ENCODE assay signal across 36 cellular contexts in genomic region chr4:182903013-182903412, GRCh38.
"Had no signal": no experiment of that assay in that cellular context is flagged by ENCODE, and none has a peak within 500 bp of the region (broad histone marks: within the 10 kb centered on the region; RNA-seq: fewer than 3 reads in every experiment).

No MANE protein-coding gene starts in this region.

- H3K27me3 ChIP-seq: brain microvascular endothelial cell, Peyer's patch, SJSA1 had no signal

- H3K4me3 ChIP-seq: K562, Peyer's patch, SJSA1 had no signal

- H3K9me3 Mint-ChIP-seq: activated CD4-positive, alpha-beta memory T cell treated with anti-CD3 and anti-CD28 coated beads, Interleukin-2, amount 10 ng/mL, durations not matched to agents 7 days and 5 days; activated naive CD4-positive, alpha-beta T cell treated with anti-CD3 and anti-CD28 coated beads, Interleukin-2, amount 10 ng/mL, durations not matched to agents 7 days and 5 days had no signal

- H3K9ac ChIP-seq: SK-N-SH had no signal

- H3K27ac ChIP-seq: brain microvascular endothelial cell, Peyer's patch, SJSA1, VCaP had no signal

- H3K9me3 ChIP-seq: Peyer's patch, SJSA1, SK-N-SH had no signal

- DNase-seq: activated CD4-positive, alpha-beta memory T cell treated with anti-CD3 and anti-CD28 coated beads, Interleukin-2, amount 10 ng/mL, durations not matched to agents 7 days and 5 days; activated CD4-positive, alpha-beta T cell treated with anti-CD3 and anti-CD28 coated beads for 1 hour; activated CD4-positive, alpha-beta T cell treated with anti-CD3 and anti-CD28 coated beads for 48 hours; activated CD4-positive, CD25-positive, alpha-beta regulatory T cell; activated CD8-positive, alpha-beta memory T cell treated with anti-CD3 and anti-CD28 coated beads for 24 hours; activated CD8-positive, alpha-beta memory T cell treated with anti-CD3 and anti-CD28 coated beads, Interleukin-2, amount 10 ng/mL, durations not matched to agents 7 days and 5 days; activated CD8-positive, alpha-beta memory T cell treated with anti-CD3 and anti-CD28 coated beads, Interleukin-2, amount 50 U/mL, for 48 hours; activated effector memory CD4-positive, alpha-beta T cell treated with Interleukin-2 at 50 U/mL for 16 hours; activated naive CD4-positive, alpha-beta T cell treated with anti-CD3 and anti-CD28 coated beads, Interleukin-2, amount 10 ng/mL, durations not matched to agents 7 days and 5 days; amniotic stem cell; aorta; brain microvascular endothelial cell; central memory CD4-positive, alpha-beta T cell; Karpas-422; NCI-H1092; NCI-H1417; NCI-H146; NCI-H187; NCI-H2029 treated with DMSO at 0.1 percent for 48 hours; NCI-H2107; NCI-H2171; NCI-H510A; NCI-H526; NCI-H748 treated with DMSO at 0.1 percent for 48 hours; NK-92 treated with Interleukin-12 subunit alpha and Interleukin-12 subunit beta, amount 100 ng/mL, for 24 hours; PC-3; Peyer's patch; RPMI8226; SHP77 treated with DMSO at 0.1 percent for 48 hours; SK-N-SH; T-helper 2 cell; T-helper 9 cell had no signal

- H3K4me2 ChIP-seq: SK-N-SH had no signal

- H3K27me3 Mint-ChIP-seq: activated CD4-positive, alpha-beta memory T cell treated with anti-CD3 and anti-CD28 coated beads, Interleukin-2, amount 10 ng/mL, durations not matched to agents 7 days and 5 days; activated CD8-positive, alpha-beta memory T cell treated with anti-CD3 and anti-CD28 coated beads, Interleukin-2, amount 10 ng/mL, durations not matched to agents 7 days and 5 days; activated naive CD4-positive, alpha-beta T cell treated with anti-CD3 and anti-CD28 coated beads, Interleukin-2, amount 10 ng/mL, durations not matched to agents 7 days and 5 days; activated naive CD8-positive, alpha-beta T cell had no signal

- ATAC-seq: activated CD8-positive, alpha-beta memory T cell treated with anti-CD3 and anti-CD28 coated beads, Interleukin-2, amount 10 ng/mL, durations not matched to agents 7 days and 5 days; K562; PC-3 had no signal

- H3K27ac Mint-ChIP-seq: activated CD4-positive, alpha-beta memory T cell treated with anti-CD3 and anti-CD28 coated beads, Interleukin-2, amount 10 ng/mL, durations not matched to agents 7 days and 5 days; activated CD8-positive, alpha-beta memory T cell treated with anti-CD3 and anti-CD28 coated beads, Interleukin-2, amount 10 ng/mL, durations not matched to agents 7 days and 5 days; activated naive CD4-positive, alpha-beta T cell treated with anti-CD3 and anti-CD28 coated beads, Interleukin-2, amount 10 ng/mL, durations not matched to agents 7 days and 5 days; activated naive CD8-positive, alpha-beta T cell had no signal

- H3K4me3 Mint-ChIP-seq: activated CD4-positive, alpha-beta memory T cell treated with anti-CD3 and anti-CD28 coated beads, Interleukin-2, amount 10 ng/mL, durations not matched to agents 7 days and 5 days; activated CD8-positive, alpha-beta memory T cell treated with anti-CD3 and anti-CD28 coated beads, Interleukin-2, amount 10 ng/mL, durations not matched to agents 7 days and 5 days; activated naive CD4-positive, alpha-beta T cell treated with anti-CD3 and anti-CD28 coated beads, Interleukin-2, amount 10 ng/mL, durations not matched to agents 7 days and 5 days; activated naive CD8-positive, alpha-beta T cell had no signal

- H3K4me1 ChIP-seq: Peyer's patch, SJSA1 had no signal

- H3K4me1 Mint-ChIP-seq: activated CD8-positive, alpha-beta memory T cell treated with anti-CD3 and anti-CD28 coated beads, Interleukin-2, amount 10 ng/mL, durations not matched to agents 7 days and 5 days; activated naive CD4-positive, alpha-beta T cell treated with anti-CD3 and anti-CD28 coated beads, Interleukin-2, amount 10 ng/mL, durations not matched to agents 7 days and 5 days had no signal
